9 cellular contexts compared by ENCODE assay signal in genomic region chr17:81285894-81286293, GRCh38. TPM values are rescaled to one million over a fixed set of nuclear protein-coding genes. Genes with fewer than 3 reads are reported as not detected.
A peak's percentile ranks its signal among the peaks of the same experiment; 100 is the strongest.
DNase-seq lines count a peak whose midpoint lies in the region; ATAC-seq and TF ChIP-seq lines count a peak whose summit lies in the region.
"Had no signal": no experiment of that assay in that cellular context is flagged by ENCODE, and none has a peak within 500 bp of the region (broad histone marks: within the 10 kb centered on the region; RNA-seq: fewer than 3 reads in every experiment).

No MANE protein-coding gene starts in this region.

- H3K27me3 ChIP-seq in skeletal muscle tissue (ENCODE audit: control insufficient read depth in 3 of 3, insufficient read depth in 3 of 3, low read length in 3 of 3), result no peaks in the 10 kb centered on the region

- peak overlapping the region; percentile 91 for H3K27ac Mint-ChIP-seq in activated CD4-positive, alpha-beta memory T cell treated with anti-CD3 and anti-CD28 coated beads for 36 hours

- POLR2A ChIA-PET in activated CD4-positive, alpha-beta memory T cell treated with anti-CD3 and anti-CD28 coated beads for 36 hours (lab: Charles Lee), result interaction anchor here (1.0 kb wide), 1 partner anchor 10 kb away, joined by 4 read pairs; the partner anchor contains the start of gene SLC38A10

- H3K4me1 ChIP-seq in skeletal muscle tissue (ENCODE audit: control insufficient read depth in 3 of 3, insufficient read depth in 3 of 3, low read length in 3 of 3), result peaks cover 11 to 26% (median 14%) of the 10 kb centered on the region in 3 donors

- intact Hi-C loops in activated CD4-positive, alpha-beta memory T cell treated with anti-CD3 and anti-CD28 coated beads for 36 hours (cut with micrococcal nuclease), result no loop called here

- TF ChIP-seq CTCF in GM12875 (IDR thresholded peaks at IDR 0.05; ENCODE audit: borderline replicate concordance, insufficient read depth, low read depth, low read length), result no peak

- H3K4me1 Mint-ChIP-seq in activated CD4-positive, alpha-beta memory T cell treated with anti-CD3 and anti-CD28 coated beads for 36 hours (ENCODE audit: low read depth), result peaks cover 44% of the 10 kb centered on the region

- no peaks in the 10 kb centered on the region for H3K9me3 Mint-ChIP-seq in activated CD4-positive, alpha-beta memory T cell treated with anti-CD3 and anti-CD28 coated beads for 36 hours

- H3K36me3 Mint-ChIP-seq in activated CD4-positive, alpha-beta memory T cell treated with anti-CD3 and anti-CD28 coated beads for 36 hours, result peaks cover 24% of the 10 kb centered on the region

- peaks cover 23 to 31% (median 29%) of the 10 kb centered on the region in 3 donors for H3K36me3 ChIP-seq in skeletal muscle tissue (ENCODE audit: control insufficient read depth in 3 of 3, insufficient read depth in 3 of 3, low read length in 3 of 3)

- no peak for DNase-seq in activated CD4-positive, alpha-beta memory T cell treated with anti-CD3 and anti-CD28 coated beads for 36 hours
- DNase-seq in foreskin melanocyte, result peak; percentile 13
- no peak for DNase-seq in AG08395 (ENCODE audit: low spot score)
- no peak for DNase-seq in activated CD4-positive, CD25-positive, alpha-beta regulatory T cell (lab: John Stamatoyannopoulos, UW)
- no peak for DNase-seq in hippocampal formation (lab: John Stamatoyannopoulos, UW)
- DNase-seq: NCI-H1930 had no signal

- peak overlapping the region; percentile 65 for H3K27ac ChIP-seq in skeletal muscle tissue (ENCODE audit: low read depth, low read length)

- ATAC-seq in SK-N-SH treated with all-trans-retinoic acid at 6 μM for 48 hours, result no peak

- H3K4me3 Mint-ChIP-seq in activated CD4-positive, alpha-beta memory T cell treated with anti-CD3 and anti-CD28 coated beads for 36 hours, result peak overlapping the region; percentile 84

- no peaks in the 10 kb centered on the region for H3K27me3 Mint-ChIP-seq in activated CD4-positive, alpha-beta memory T cell treated with anti-CD3 and anti-CD28 coated beads for 36 hours

- peak overlapping the region in 2 of 3 donors; percentile 23 to 50 for H3K9ac ChIP-seq in skeletal muscle tissue (ENCODE audit: low read depth in 1 of 3, low read length in 3 of 3)

- H3K9me3 ChIP-seq in skeletal muscle tissue (ENCODE audit: control insufficient read depth in 3 of 3, low read length in 3 of 3), result no peaks in the 10 kb centered on the region

- H3K4me3 ChIP-seq in GM12875 (ENCODE audit: low read depth, low read length) (peak overlapping the region; percentile 66), skeletal muscle tissue (ENCODE audit: low read length in 3 of 3) (peak overlapping the region in 1 of 3 donors; percentile 37)

- CTCF ChIA-PET in activated CD4-positive, alpha-beta memory T cell treated with anti-CD3 and anti-CD28 coated beads for 36 hours (lab: Charles Lee), result interaction anchor here (1.1 to 2.0 kb wide), 2 partner anchors 10 to 199 kb away, joined by 7 to 8 read pairs; partner anchors contain the start of gene SLC38A10

TF ChIP-seq in SK-N-SH treated with all-trans-retinoic acid at 6 μM for 48 hours, 23 proteins besides CTCF, POLR2A, EP300 and RAD21:
- TF ChIP-seq BACH2 (CRISPR knock-in tag; IDR thresholded peaks at IDR 0.05; ENCODE audit: borderline replicate concordance), result no peak
- no peak for TF ChIP-seq ISL1 (CRISPR knock-in tag; IDR thresholded peaks at IDR 0.05)
- TF ChIP-seq TCF4 (CRISPR knock-in tag; IDR thresholded peaks at IDR 0.05; ENCODE audit: borderline replicate concordance), result no peak
- TF ChIP-seq OSR1 (CRISPR knock-in tag; IDR thresholded peaks at IDR 0.05), result no peak
- no peak for TF ChIP-seq PATZ1 (CRISPR knock-in tag; IDR thresholded peaks at IDR 0.05; ENCODE audit: borderline replicate concordance)
- no peak for TF ChIP-seq ZNF70 (CRISPR knock-in tag; IDR thresholded peaks at IDR 0.05)
- no peak for TF ChIP-seq CSDC2 (CRISPR knock-in tag; IDR thresholded peaks at IDR 0.05)
- TF ChIP-seq ARNTL (CRISPR knock-in tag; IDR thresholded peaks at IDR 0.05; ENCODE audit: borderline replicate concordance, low read depth), result no peak
- no peak for TF ChIP-seq ZFP3 (CRISPR knock-in tag; IDR thresholded peaks at IDR 0.05)
- no peak for TF ChIP-seq ZFP30 (CRISPR knock-in tag; IDR thresholded peaks at IDR 0.05)
- no peak for TF ChIP-seq ZNF565 (CRISPR knock-in tag; conservative IDR thresholded peaks at IDR 0.05; ENCODE audit: low read depth)
- no peak for TF ChIP-seq GLIS3 (CRISPR knock-in tag; IDR thresholded peaks at IDR 0.05)

RNA-seq across cellular contexts. Expression of gene SLC38A10, which starts 9.2 kb away (rescaled TPM):
- total RNA-seq in activated CD4-positive, alpha-beta memory T cell treated with anti-CD3 and anti-CD28 coated beads for 36 hours, result 10 to 100 TPM; 60.7 to 60.9 TPM
- total RNA-seq in skeletal muscle tissue, result 26.1 TPM

RNA-seq across cellular contexts. Expression of gene NDUFAF8, which starts 46.8 kb away (rescaled TPM):
- total RNA-seq in activated CD4-positive, alpha-beta memory T cell treated with anti-CD3 and anti-CD28 coated beads for 36 hours, result 10 to 100 TPM; 49.8 to 55.9 TPM
- 15.7 TPM for total RNA-seq in skeletal muscle tissue

RNA-seq across cellular contexts. Expression of gene TEPSIN, which starts 47.0 kb away (rescaled TPM):
- 10 to 100 TPM; 20.0 to 24.6 TPM for total RNA-seq in activated CD4-positive, alpha-beta memory T cell treated with anti-CD3 and anti-CD28 coated beads for 36 hours
- 5.2 TPM for total RNA-seq in skeletal muscle tissue
